ENCODE assay signal across 29 cellular contexts in genomic region chr1:213245270-213245669, GRCh38.
"Had no signal": no experiment of that assay in that cellular context is flagged by ENCODE, and none has a peak within 500 bp of the region (broad histone marks: within the 10 kb centered on the region; RNA-seq: fewer than 3 reads in every experiment).

No MANE protein-coding gene starts in this region.

- H3K36me3 ChIP-seq: cardiac muscle cell, colonic mucosa, thyroid gland had no signal

- ATAC-seq: activated CD4-positive, alpha-beta T cell treated with anti-CD3 and anti-CD28 coated beads for 36 hours; heart right ventricle; natural killer cell treated with Interleukin-12 subunit alpha and Interleukin-12 subunit beta and Interleukin-15 and Interleukin-18, amount 100 ng/mL, for 72 hours; psoas muscle; stimulated activated naive B cell treated with anti-CD40 and anti-IgM and Interleukin-4, amounts not matched to agents 10 μg/mL and 1 μg/mL and 100 μg/mL, for 72 hours had no signal

- H3K9me3 Mint-ChIP-seq: activated naive CD4-positive, alpha-beta T cell treated with anti-CD3 and anti-CD28 coated beads for 36 hours; activated naive CD8-positive, alpha-beta T cell treated with anti-CD3 and anti-CD28 coated beads, Interleukin-2, amount 10 ng/mL, durations not matched to agents 7 days and 5 days; brain; natural killer cell treated with Interleukin-12 subunit alpha and Interleukin-12 subunit beta and Interleukin-15 and Interleukin-18, amount 100 ng/mL, for 72 hours; stimulated activated naive B cell treated with anti-CD40 and anti-IgM and Interleukin-4, amounts not matched to agents 10 μg/mL and 1 μg/mL and 100 μg/mL, for 72 hours had no signal

- H3K27ac ChIP-seq: ascending aorta, cardiac muscle cell, colonic mucosa, epithelial cell of prostate, esophagus squamous epithelium, heart right ventricle, left ventricle myocardium inferior, neutrophil, psoas muscle, sigmoid colon, stomach, thyroid gland, upper lobe of left lung, vagina had no signal

- H3K9me3 ChIP-seq: ascending aorta, colonic mucosa, esophagus squamous epithelium, heart right ventricle, left ventricle myocardium inferior, mucosa of descending colon, neutrophil, psoas muscle, sigmoid colon, stomach, thyroid gland, upper lobe of left lung, vagina had no signal

- H3K4me3 ChIP-seq: ascending aorta, cardiac muscle cell, colonic mucosa, esophagus squamous epithelium, heart right ventricle, left ventricle myocardium inferior, lung, mucosa of descending colon, psoas muscle, sigmoid colon, stomach, thyroid gland, upper lobe of left lung, vagina had no signal

- H3K27ac Mint-ChIP-seq: activated CD4-positive, alpha-beta T cell treated with anti-CD3 and anti-CD28 coated beads for 36 hours; activated naive CD4-positive, alpha-beta T cell treated with anti-CD3 and anti-CD28 coated beads for 36 hours; activated naive CD8-positive, alpha-beta T cell treated with anti-CD3 and anti-CD28 coated beads, Interleukin-2, amount 10 ng/mL, durations not matched to agents 7 days and 5 days; natural killer cell treated with Interleukin-12 subunit alpha and Interleukin-12 subunit beta and Interleukin-15 and Interleukin-18, amount 100 ng/mL, for 72 hours; stimulated activated naive B cell treated with anti-CD40 and anti-IgM and Interleukin-4, amounts not matched to agents 10 μg/mL and 1 μg/mL and 100 μg/mL, for 72 hours had no signal

- H3K4me3 Mint-ChIP-seq: activated CD4-positive, alpha-beta T cell treated with anti-CD3 and anti-CD28 coated beads for 36 hours; activated naive CD4-positive, alpha-beta T cell treated with anti-CD3 and anti-CD28 coated beads for 36 hours; activated naive CD8-positive, alpha-beta T cell treated with anti-CD3 and anti-CD28 coated beads, Interleukin-2, amount 10 ng/mL, durations not matched to agents 7 days and 5 days; brain; natural killer cell treated with Interleukin-12 subunit alpha and Interleukin-12 subunit beta and Interleukin-15 and Interleukin-18, amount 100 ng/mL, for 72 hours; stimulated activated naive B cell treated with anti-CD40 and anti-IgM and Interleukin-4, amounts not matched to agents 10 μg/mL and 1 μg/mL and 100 μg/mL, for 72 hours had no signal

- DNase-seq: activated CD4-positive, CD25-positive, alpha-beta regulatory T cell; activated CD8-positive, alpha-beta memory T cell treated with anti-CD3 and anti-CD28 coated beads for 24 hours; activated effector memory CD4-positive, alpha-beta T cell treated with Interleukin-2 at 50 U/mL for 16 hours; activated naive CD8-positive, alpha-beta T cell treated with anti-CD3 and anti-CD28 coated beads, Interleukin-2, amount 10 ng/mL, durations not matched to agents 7 days and 5 days; effector CD8-positive, alpha-beta T cell; esophagus squamous epithelium; left ventricle myocardium inferior; mucosa of descending colon; psoas muscle; sigmoid colon; stimulated activated CD4-positive, alpha-beta T cell treated with anti-CD3 and anti-CD28 coated beads, Interleukin-1b, Interleukin-23, amount 100 ng/mL, for 48 hours; stimulated activated CD4-positive, alpha-beta T cell treated with anti-CD3 and anti-CD28 coated beads, Interleukin-4, amount 100 ng/mL, for 4 hours; stimulated activated CD8-positive, alpha-beta memory T cell treated with anti-CD3 and anti-CD28 coated beads, Interleukin-4, amount 100 ng/mL, for 48 hours; stimulated activated naive B cell treated with anti-CD40 and anti-IgM and Interleukin-4, amounts not matched to agents 10 μg/mL and 1 μg/mL and 100 μg/mL, for 72 hours; stomach; upper lobe of left lung had no signal

- H3K4me1 Mint-ChIP-seq: activated CD4-positive, alpha-beta T cell treated with anti-CD3 and anti-CD28 coated beads for 36 hours; activated naive CD8-positive, alpha-beta T cell treated with anti-CD3 and anti-CD28 coated beads, Interleukin-2, amount 10 ng/mL, durations not matched to agents 7 days and 5 days; stimulated activated naive B cell treated with anti-CD40 and anti-IgM and Interleukin-4, amounts not matched to agents 10 μg/mL and 1 μg/mL and 100 μg/mL, for 72 hours had no signal

- H3K27me3 Mint-ChIP-seq: activated CD4-positive, alpha-beta T cell treated with anti-CD3 and anti-CD28 coated beads for 36 hours; activated naive CD8-positive, alpha-beta T cell treated with anti-CD3 and anti-CD28 coated beads, Interleukin-2, amount 10 ng/mL, durations not matched to agents 7 days and 5 days; natural killer cell treated with Interleukin-12 subunit alpha and Interleukin-12 subunit beta and Interleukin-15 and Interleukin-18, amount 100 ng/mL, for 72 hours; stimulated activated naive B cell treated with anti-CD40 and anti-IgM and Interleukin-4, amounts not matched to agents 10 μg/mL and 1 μg/mL and 100 μg/mL, for 72 hours had no signal

- H3K4me1 ChIP-seq: ascending aorta, colonic mucosa, esophagus squamous epithelium, heart right ventricle, psoas muscle, sigmoid colon, stomach, thyroid gland, upper lobe of left lung, vagina had no signal

- H3K27me3 ChIP-seq: ascending aorta, cardiac muscle cell, colonic mucosa, esophagus squamous epithelium, heart right ventricle, neutrophil, sigmoid colon, stomach, thyroid gland, upper lobe of left lung, vagina had no signal
